Comparison of ENCODE assay signal across 9 cellular contexts in the genomic region with DNA sequence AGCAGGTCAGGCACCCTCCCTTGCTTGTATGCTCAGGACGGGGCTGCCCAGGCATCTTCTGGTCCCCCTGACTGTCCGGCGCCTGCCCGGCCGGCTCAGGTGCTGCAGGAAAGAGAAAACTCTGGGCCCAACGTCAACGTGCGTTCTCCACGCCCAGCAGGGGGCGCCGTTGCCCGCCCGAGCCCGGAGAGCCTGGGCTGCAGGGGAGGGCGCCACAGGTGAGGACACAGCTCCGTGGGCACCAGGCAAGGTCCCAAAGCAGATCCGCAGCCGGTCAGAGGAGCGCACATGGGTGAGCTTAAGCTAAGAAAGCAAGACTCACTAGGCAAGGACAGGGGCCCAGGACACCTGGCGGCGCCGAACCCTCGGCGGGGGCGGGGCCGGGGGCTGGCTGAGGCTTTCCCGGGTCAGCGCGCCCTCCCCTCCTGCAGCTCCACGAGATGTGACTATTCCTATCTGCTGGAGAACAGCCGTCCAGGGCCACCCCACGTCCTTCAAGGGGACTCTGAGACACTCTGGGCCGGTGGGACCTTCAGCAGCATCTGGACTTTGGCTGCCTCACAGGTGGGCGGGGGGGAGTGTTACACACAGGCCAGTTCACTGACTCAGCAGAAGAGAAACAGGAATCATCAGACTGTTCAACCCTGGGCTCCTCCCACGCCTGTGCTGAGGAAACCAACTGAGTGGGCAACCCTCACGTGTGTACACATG. TPM values are rescaled to one million over a fixed set of nuclear protein-coding genes. Genes with fewer than 3 reads are reported as not detected.
DNase-seq lines count a peak whose midpoint lies in the region; ATAC-seq and TF ChIP-seq lines count a peak whose summit lies in the region.
"Had no signal": no experiment of that assay in that cellular context is flagged by ENCODE, and none has a peak within 500 bp of the region (broad histone marks: within the 10 kb centered on the region; RNA-seq: fewer than 3 reads in every experiment).

No MANE protein-coding gene starts in this region.

- H3K4me1 Mint-ChIP-seq in naive thymus-derived CD4-positive, alpha-beta T cell = peaks cover 0 to 3% (median 0%) of the 10 kb centered on the region in 7 donors
- H3K4me1 Mint-ChIP-seq in stimulated activated naive CD8-positive, alpha-beta T cell treated with anti-CD3 and anti-CD28 coated beads, Interleukin-15, amount 100 ng/mL, for 72 hours = peaks cover 18% of the 10 kb centered on the region

- peak; percentile 74 for DNase-seq in AG20443 (ENCODE audit: low spot score)
- DNase-seq in NOMO-1 treated with DMSO at 0.1 percent for 48 hours (lab: John Stamatoyannopoulos, UW; ENCODE audit: unreplicated experiment) = peak; percentile 33
- DNase-seq in activated CD8-positive, alpha-beta memory T cell treated with anti-CD3 and anti-CD28 coated beads, Interleukin-2, amount 50 U/mL, for 48 hours = peak; percentile 96
- no peak for DNase-seq in epithelial cell of proximal tubule (ENCODE audit: low read depth)
- DNase-seq in naive thymus-derived CD4-positive, alpha-beta T cell = peak; percentile 65 to 95 (median 85)
- DNase-seq in stimulated activated naive CD8-positive, alpha-beta T cell treated with anti-CD3 and anti-CD28 coated beads, Interleukin-15, amount 100 ng/mL, for 72 hours = peak; percentile 81

- no peaks in the 10 kb centered on the region for H3K36me3 ChIP-seq in HEK293 (ENCODE audit: control insufficient read depth in 2 of 2, insufficient read depth in 1 of 2, low read length in 2 of 2)
- H3K36me3 ChIP-seq in naive thymus-derived CD4-positive, alpha-beta T cell (ENCODE audit: control insufficient read depth in 2 of 3, insufficient read depth in 3 of 3, low read length in 3 of 3) = no peaks in the 10 kb centered on the region

- no peaks in the 10 kb centered on the region for H3K27me3 Mint-ChIP-seq in naive thymus-derived CD4-positive, alpha-beta T cell
- H3K27me3 Mint-ChIP-seq in stimulated activated naive CD8-positive, alpha-beta T cell treated with anti-CD3 and anti-CD28 coated beads, Interleukin-15, amount 100 ng/mL, for 72 hours = no peaks in the 10 kb centered on the region

- ATAC-seq in naive thymus-derived CD4-positive, alpha-beta T cell = peak; percentile 87
- peak; percentile 87 for ATAC-seq in stimulated activated naive CD8-positive, alpha-beta T cell treated with anti-CD3 and anti-CD28 coated beads, Interleukin-15, amount 100 ng/mL, for 72 hours
- ATAC-seq in HG02571 (IDR thresholded peaks at IDR 0.05; ENCODE audit: unreplicated experiment) = no peak

- peak overlapping the region in 9 of 10 donors; percentile 58 to 75 (median 65) for H3K4me3 Mint-ChIP-seq in naive thymus-derived CD4-positive, alpha-beta T cell
- H3K4me3 Mint-ChIP-seq in stimulated activated naive CD8-positive, alpha-beta T cell treated with anti-CD3 and anti-CD28 coated beads, Interleukin-15, amount 100 ng/mL, for 72 hours = peak overlapping the region; percentile 37

- H3K27ac Mint-ChIP-seq in naive thymus-derived CD4-positive, alpha-beta T cell = peak overlapping the region in 3 of 9 donors; percentile 6 to 41 (median 38)
- no peak overlapping the region for H3K27ac Mint-ChIP-seq in stimulated activated naive CD8-positive, alpha-beta T cell treated with anti-CD3 and anti-CD28 coated beads, Interleukin-15, amount 100 ng/mL, for 72 hours

- H3K9me3 ChIP-seq in HEK293 (ENCODE audit: control insufficient read depth, insufficient read depth, low read depth, low read length) = no peaks in the 10 kb centered on the region
- H3K9me3 ChIP-seq in naive thymus-derived CD4-positive, alpha-beta T cell (ENCODE audit: control insufficient read depth in 2 of 3, low read length in 3 of 3) = no peaks in the 10 kb centered on the region

- H3K4me3 ChIP-seq in HEK293 (ENCODE audit: low read depth, low read length) = peak overlapping the region; percentile 35
- H3K4me3 ChIP-seq in epithelial cell of proximal tubule (ENCODE audit: low read depth, low read length) = peak overlapping the region; percentile 30
- peak overlapping the region; percentile 64 for H3K4me3 ChIP-seq in naive thymus-derived CD4-positive, alpha-beta T cell (ENCODE audit: low read length)

- POLR2A ChIA-PET in HEK293 (lab: Yijun Ruan, JAX) = interaction anchor here (0.5 to 1.4 kb wide), 3 partner anchors 382 to 777 kb away, joined by 3 to 4 read pairs (median 3); a partner anchor contains a TSS
- POLR2A ChIA-PET in naive thymus-derived CD4-positive, alpha-beta T cell (lab: Charles Lee) = interaction anchor here (1.0 to 1.5 kb wide), 3 partner anchors 147 to 232 kb away, joined by 3 to 10 read pairs (median 3); a partner anchor contains a TSS

- no peaks in the 10 kb centered on the region; the same call in 1 of the 2 replicates for H3K4me1 ChIP-seq in HEK293 (ENCODE audit: control insufficient read depth, insufficient read depth, low read length)
- peaks cover 7 to 13% of the 10 kb centered on the region in 2 donors for H3K4me1 ChIP-seq in naive thymus-derived CD4-positive, alpha-beta T cell (ENCODE audit: control insufficient read depth in 2 of 2, insufficient read depth in 2 of 2, low read length in 2 of 2)

- no peaks in the 10 kb centered on the region for H3K36me3 Mint-ChIP-seq in naive thymus-derived CD4-positive, alpha-beta T cell

- intact Hi-C loops in naive thymus-derived CD4-positive, alpha-beta T cell (cut with micrococcal nuclease) = loop anchor here (1.0 to 5.0 kb wide), 6 partner anchors 37 to 417 kb away; a partner anchor contains a TSS

- TF ChIP-seq CTCF in HEK293 (tag by site-specific recombination; IDR thresholded peaks at IDR 0.05) = peak; percentile 98
- peak; percentile 77 for TF ChIP-seq CTCF in epithelial cell of proximal tubule (conservative IDR thresholded peaks at IDR 0.05; ENCODE audit: low read depth, low read length)

- no peak overlapping the region for H3K27ac ChIP-seq in HEK293 (ENCODE audit: extremely low read depth, low read depth, low read length)
- no peak overlapping the region for H3K27ac ChIP-seq in naive thymus-derived CD4-positive, alpha-beta T cell (ENCODE audit: low read depth, low read length)

- no peaks in the 10 kb centered on the region for H3K27me3 ChIP-seq in naive thymus-derived CD4-positive, alpha-beta T cell (ENCODE audit: control insufficient read depth in 2 of 2, insufficient read depth in 2 of 2, low read length in 2 of 2)

- CTCF ChIA-PET in HEK293 (lab: Yijun Ruan, JAX) = interaction anchor here (0.6 to 3.7 kb wide), 53 partner anchors 9 to 793 kb away, joined by 3 to 43 read pairs (median 4); a partner anchor contains a TSS
- CTCF ChIA-PET in naive thymus-derived CD4-positive, alpha-beta T cell (lab: Charles Lee) = interaction anchor here (0.5 to 9.1 kb wide), 34 partner anchors 9 to 1534 kb away, joined by 3 to 111 read pairs (median 3); a partner anchor contains a TSS

- H3K9me3 Mint-ChIP-seq in naive thymus-derived CD4-positive, alpha-beta T cell = peaks cover 0 to under 1% (median 0%) of the 10 kb centered on the region in 11 donors
- no peaks in the 10 kb centered on the region for H3K9me3 Mint-ChIP-seq in stimulated activated naive CD8-positive, alpha-beta T cell treated with anti-CD3 and anti-CD28 coated beads, Interleukin-15, amount 100 ng/mL, for 72 hours

TF ChIP-seq in HEK293, 187 proteins besides CTCF, POLR2A, EP300 and RAD21 (continues in another document):
- 0 out of 2 replicates have a peak, but pooled peaks have one; percentile 57 for TF ChIP-seq ZSCAN23 (tag by site-specific recombination; IDR thresholded peaks at IDR 0.05)
- TF ChIP-seq, protein P1, sequence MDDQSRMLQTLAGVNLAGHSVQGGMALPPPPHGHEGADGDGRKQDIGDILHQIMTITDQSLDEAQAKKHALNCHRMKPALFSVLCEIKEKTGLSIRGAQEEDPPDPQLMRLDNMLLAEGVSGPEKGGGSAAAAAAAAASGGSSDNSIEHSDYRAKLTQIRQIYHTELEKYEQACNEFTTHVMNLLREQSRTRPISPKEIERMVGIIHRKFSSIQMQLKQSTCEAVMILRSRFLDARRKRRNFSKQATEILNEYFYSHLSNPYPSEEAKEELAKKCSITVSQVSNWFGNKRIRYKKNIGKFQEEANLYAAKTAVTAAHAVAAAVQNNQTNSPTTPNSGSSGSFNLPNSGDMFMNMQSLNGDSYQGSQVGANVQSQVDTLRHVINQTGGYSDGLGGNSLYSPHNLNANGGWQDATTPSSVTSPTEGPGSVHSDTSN (CRISPR knock-in tag; IDR thresholded peaks at IDR 0.05) = 0 out of 2 replicates have a peak, but pooled peaks have one; percentile 35
- TF ChIP-seq ZNF324 (tag by site-specific recombination; IDR thresholded peaks at IDR 0.05) = 0 out of 2 replicates have a peak, but pooled peaks have one; percentile 32
- TF ChIP-seq, protein P2, sequence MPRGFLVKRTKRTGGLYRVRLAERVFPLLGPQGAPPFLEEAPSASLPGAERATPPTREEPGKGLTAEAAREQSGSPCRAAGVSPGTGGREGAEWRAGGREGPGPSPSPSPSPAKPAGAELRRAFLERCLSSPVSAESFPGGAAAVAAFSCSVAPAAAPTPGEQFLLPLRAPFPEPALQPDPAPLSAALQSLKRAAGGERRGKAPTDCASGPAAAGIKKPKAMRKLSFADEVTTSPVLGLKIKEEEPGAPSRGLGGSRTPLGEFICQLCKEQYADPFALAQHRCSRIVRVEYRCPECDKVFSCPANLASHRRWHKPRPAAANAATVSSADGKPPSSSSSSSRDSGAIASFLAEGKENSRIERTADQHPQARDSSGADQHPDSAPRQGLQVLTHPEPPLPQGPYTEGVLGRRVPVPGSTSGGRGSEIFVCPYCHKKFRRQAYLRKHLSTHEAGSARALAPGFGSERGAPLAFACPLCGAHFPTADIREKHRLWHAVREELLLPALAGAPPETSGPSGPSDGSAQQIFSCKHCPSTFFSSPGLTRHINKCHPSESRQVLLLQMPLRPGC (tag by site-specific recombination; IDR thresholded peaks at IDR 0.05) = 0 out of 2 replicates have a peak, but pooled peaks have one; percentile 20
- TF ChIP-seq SP2 (tag by site-specific recombination; IDR thresholded peaks at IDR 0.05) = no peak

RNA-seq across cellular contexts. Expression of a gene that starts 29.3 kb away (rescaled TPM):
- not detected in 2 replicates for total RNA-seq in epithelial cell of proximal tubule
- not detected for total RNA-seq in naive thymus-derived CD4-positive, alpha-beta T cell
- polyA plus RNA-seq in naive thymus-derived CD4-positive, alpha-beta T cell = not detected
- total RNA-seq: urinary bladder had no signal
- polyA plus RNA-seq: urinary bladder had no signal

RNA-seq across cellular contexts. Expression of a gene that starts 40.6 kb away (rescaled TPM):
- not detected in 2 replicates for total RNA-seq in epithelial cell of proximal tubule
- total RNA-seq in naive thymus-derived CD4-positive, alpha-beta T cell = not detected
- polyA plus RNA-seq in naive thymus-derived CD4-positive, alpha-beta T cell = not detected
- total RNA-seq: urinary bladder had no signal
- polyA plus RNA-seq: urinary bladder had no signal

RNA-seq across cellular contexts. Expression of a gene that starts 47.9 kb away (rescaled TPM):
- total RNA-seq in epithelial cell of proximal tubule = not detected in 2 replicates
- total RNA-seq in naive thymus-derived CD4-positive, alpha-beta T cell = not detected
- not detected for polyA plus RNA-seq in naive thymus-derived CD4-positive, alpha-beta T cell
- total RNA-seq: urinary bladder had no signal
- polyA plus RNA-seq: urinary bladder had no signal

RNA-seq across cellular contexts. Expression of a gene that starts 55.4 kb away (rescaled TPM):
- total RNA-seq in epithelial cell of proximal tubule = 1.0 and 3.0 TPM in 2 replicates
- 1 to 10 TPM in 3 of 5 experiments, under 1 TPM in 2; 0.79 to 3.3 (median 1.0) TPM for total RNA-seq in naive thymus-derived CD4-positive, alpha-beta T cell
- under 1 TPM; 0.06 to 0.66 TPM for polyA plus RNA-seq in naive thymus-derived CD4-positive, alpha-beta T cell
